14 cellular contexts compared by ENCODE assay signal in the genomic region with DNA sequence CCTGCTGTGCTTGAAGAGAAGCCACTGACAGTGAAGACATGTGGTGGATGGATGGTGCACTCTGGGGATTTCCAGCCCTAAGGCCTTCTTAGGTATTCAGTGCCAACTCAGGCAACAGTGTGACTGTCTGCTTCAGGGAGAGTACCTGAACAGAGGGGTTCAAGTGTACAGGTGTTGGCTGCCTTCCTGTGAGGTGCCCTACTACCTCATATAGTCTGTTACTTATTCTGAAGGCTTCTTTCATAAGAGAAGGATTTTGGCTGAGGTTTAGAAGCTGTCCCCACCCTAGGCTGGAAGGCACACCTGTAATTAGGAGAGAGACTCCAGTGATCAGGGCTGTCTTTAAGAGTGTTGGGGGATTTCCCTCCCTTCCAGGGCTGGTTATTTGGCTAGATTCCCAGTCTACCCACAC. TPM values are rescaled to one million over a fixed set of nuclear protein-coding genes. Genes with fewer than 3 reads are reported as not detected.
DNase-seq lines count a peak whose midpoint lies in the region; ATAC-seq, FAIRE-seq and TF ChIP-seq lines count a peak whose summit lies in the region.
"Had no signal": no experiment of that assay in that cellular context is flagged by ENCODE, and none has a peak within 500 bp of the region (broad histone marks: within the 10 kb centered on the region; RNA-seq: fewer than 3 reads in every experiment).

No MANE protein-coding gene starts in this region.

- TF ChIP-seq CTCF in omental fat pad (IDR thresholded peaks at IDR 0.05): no peak

- DNase-seq in COR-L47 (lab: John Stamatoyannopoulos, UW): peak; percentile 33
- DNase-seq in HTR-8/SVneo (ENCODE audit: insufficient read length, low spot score): no peak
- DNase-seq in NCI-H446 (lab: John Stamatoyannopoulos, UW): no peak
- no peak for DNase-seq in NCI-H2196 (lab: John Stamatoyannopoulos, UW; ENCODE audit: unreplicated experiment)
- DNase-seq in hippocampal formation (lab: John Stamatoyannopoulos, UW): no peak
- no peak for DNase-seq in omental fat pad (ENCODE audit: low spot score)
- DNase-seq: activated CD4-positive, alpha-beta T cell treated with anti-CD3 and anti-CD28 coated beads, Interleukin-2, amount 10 ng/mL, durations not matched to agents 7 days and 5 days; esophagus squamous epithelium; SIG-M5; stimulated activated CD4-positive, alpha-beta T cell treated with anti-CD3 and anti-CD28 coated beads, Interleukin-4, amount 100 ng/mL, for 4 hours had no signal

- peak; percentile 20 for FAIRE-seq in HTR-8/SVneo (lab: Jason Lieb, UNC)

- ATAC-seq in GM18867 (IDR thresholded peaks at IDR 0.05; ENCODE audit: unreplicated experiment) (peak; percentile 71), HG02588 (IDR thresholded peaks at IDR 0.05; ENCODE audit: unreplicated experiment) (peak; percentile 84), omental fat pad (ENCODE audit: low FRiP score) (no peak)

RNA-seq across cellular contexts. Expression of a gene that starts 1.8 kb away (rescaled TPM):
- not detected for total RNA-seq in omental fat pad
- total RNA-seq: activated CD4-positive, alpha-beta T cell treated with anti-CD3 and anti-CD28 coated beads, Interleukin-2, amount 10 ng/mL, durations not matched to agents 7 days and 5 days; esophagus squamous epithelium; osteocyte; thoracic aorta had no signal
